ENCODE assay signal across 27 cellular contexts in genomic region chr16:50638816-50639670, GRCh38. TPM values are rescaled to one million over a fixed set of nuclear protein-coding genes. Genes with fewer than 3 reads are reported as not detected.
DNase-seq lines count a peak whose midpoint lies in the region; ATAC-seq and TF ChIP-seq lines count a peak whose summit lies in the region.
"Had no signal": no experiment of that assay in that cellular context is flagged by ENCODE, and none has a peak within 500 bp of the region (broad histone marks: within the 10 kb centered on the region; RNA-seq: fewer than 3 reads in every experiment).

No MANE protein-coding gene starts in this region.

- TF ChIP-seq CTCF in neural crest cell (conservative IDR thresholded peaks at IDR 0.05) = no peak

- DNase-seq in stimulated activated naive CD8-positive, alpha-beta T cell treated with anti-CD3 and anti-CD28 coated beads, Interleukin-15, amount 100 ng/mL, for 72 hours = no peak
- DNase-seq in stimulated activated naive CD8-positive, alpha-beta T cell treated with anti-CD3 and anti-CD28 coated beads, Interleukin-15, Interleukin-2, amounts not matched to agents 100 U/mL and 50 U/mL, for 24 hours = no peak
- DNase-seq in neural crest cell (ENCODE audit: low read depth, low spot score) (no peak), foreskin melanocyte (no peak), NOMO-1 (lab: John Stamatoyannopoulos, UW; ENCODE audit: unreplicated experiment in 2 of 2) (no peak)
- DNase-seq: 8988T; ACHN; BE2C; C1 segment of cervical spinal cord; CD4-positive, alpha-beta memory T cell; CD4-positive, CD25-positive, alpha-beta regulatory T cell; CD8-positive, alpha-beta memory T cell; COR-L47; DMS 273 treated with DMSO at 0.1 percent for 48 hours; DMS153; DMS53; DMS79; DND-41; EL; GDM1 had no signal

- no peak for ATAC-seq in stimulated activated naive CD8-positive, alpha-beta T cell treated with anti-CD3 and anti-CD28 coated beads, Interleukin-15, amount 100 ng/mL, for 72 hours
- no peak for ATAC-seq in stimulated activated naive CD8-positive, alpha-beta T cell treated with anti-CD3 and anti-CD28 coated beads, Interleukin-15, Interleukin-2, amounts not matched to agents 100 U/mL and 50 U/mL, for 24 hours
- ATAC-seq in HG03571 (IDR thresholded peaks at IDR 0.05; ENCODE audit: unreplicated experiment) = no peak
- ATAC-seq: GM12878 had no signal

- H3K9ac ChIP-seq in BLaER1 treated with 17β-estradiol and CSF1 and Interleukin-3, amounts not matched to agents 10 nM and 100 nM = peak overlapping the region in 1 of 11 experiments; percentile 2; a peak in 1 of 22 replicates

- H3K4me1 Mint-ChIP-seq in stimulated activated naive CD8-positive, alpha-beta T cell treated with anti-CD3 and anti-CD28 coated beads, Interleukin-15, amount 100 ng/mL, for 72 hours = peaks cover 4% of the 10 kb centered on the region
- peaks cover 6% of the 10 kb centered on the region for H3K4me1 Mint-ChIP-seq in neural crest cell

- no peaks in the 10 kb centered on the region for H3K9me3 Mint-ChIP-seq in stimulated activated naive CD8-positive, alpha-beta T cell treated with anti-CD3 and anti-CD28 coated beads, Interleukin-15, amount 100 ng/mL, for 72 hours
- H3K9me3 Mint-ChIP-seq in neural crest cell = no peaks in the 10 kb centered on the region
- H3K9me3 Mint-ChIP-seq: CD4-positive, alpha-beta memory T cell; CD4-positive, CD25-positive, alpha-beta regulatory T cell; CD8-positive, alpha-beta memory T cell had no signal

- no peaks in the 10 kb centered on the region; a peak in 1 of 22 replicates for H4K20me1 ChIP-seq in BLaER1 treated with 17β-estradiol and CSF1 and Interleukin-3, amounts not matched to agents 10 nM and 100 nM

- H3K9me3 ChIP-seq in BLaER1 treated with 17β-estradiol and CSF1 and Interleukin-3, amounts not matched to agents 10 nM and 100 nM (replicated peaks in 1 of 11) = no peaks in the 10 kb centered on the region
- H3K9me3 ChIP-seq: BE2C had no signal

- H3K4me3 ChIP-seq in BLaER1 treated with 17β-estradiol and CSF1 and Interleukin-3, amounts not matched to agents 10 nM and 100 nM = no peak overlapping the region
- H3K4me3 ChIP-seq: GM12878 had no signal

- H3K27ac Mint-ChIP-seq in stimulated activated naive CD8-positive, alpha-beta T cell treated with anti-CD3 and anti-CD28 coated beads, Interleukin-15, amount 100 ng/mL, for 72 hours = peak overlapping the region; percentile 80 to 90
- peak overlapping the region; percentile 81 for H3K27ac Mint-ChIP-seq in neural crest cell (ENCODE audit: unreplicated experiment)

- no peaks in the 10 kb centered on the region for H3K36me3 ChIP-seq in BLaER1 treated with 17β-estradiol and CSF1 and Interleukin-3, amounts not matched to agents 10 nM and 100 nM
- H3K36me3 ChIP-seq: BE2C had no signal

- peak overlapping the region in 7 of 11 experiments; percentile 2 to 50 (median 41); a peak in 11 of 22 replicates for H3K4me2 ChIP-seq in BLaER1 treated with 17β-estradiol and CSF1 and Interleukin-3, amounts not matched to agents 10 nM and 100 nM

- peaks cover 0 to 36% (median 19%) of the 10 kb centered on the region in 10 experiments; a peak in 12 of 20 replicates for H3K4me1 ChIP-seq in BLaER1 treated with 17β-estradiol and CSF1 and Interleukin-3, amounts not matched to agents 10 nM and 100 nM
- H3K4me1 ChIP-seq: BE2C had no signal

- no peak overlapping the region for H3K4me3 Mint-ChIP-seq in stimulated activated naive CD8-positive, alpha-beta T cell treated with anti-CD3 and anti-CD28 coated beads, Interleukin-15, amount 100 ng/mL, for 72 hours
- H3K4me3 Mint-ChIP-seq in neural crest cell = no peak overlapping the region
- H3K4me3 Mint-ChIP-seq: CD14-positive monocyte; CD4-positive, alpha-beta memory T cell; CD4-positive, CD25-positive, alpha-beta regulatory T cell; CD8-positive, alpha-beta memory T cell had no signal

- H3K27ac ChIP-seq in BLaER1 treated with 17β-estradiol and CSF1 and Interleukin-3, amounts not matched to agents 10 nM and 100 nM = no peak overlapping the region

- H3K27me3 ChIP-seq in BLaER1 treated with 17β-estradiol and CSF1 and Interleukin-3, amounts not matched to agents 10 nM and 100 nM = no peaks in the 10 kb centered on the region
- H3K27me3 ChIP-seq: BE2C had no signal

- H3K27me3 Mint-ChIP-seq in stimulated activated naive CD8-positive, alpha-beta T cell treated with anti-CD3 and anti-CD28 coated beads, Interleukin-15, amount 100 ng/mL, for 72 hours = no peaks in the 10 kb centered on the region
- H3K27me3 Mint-ChIP-seq in neural crest cell (ENCODE audit: low read depth) = no peaks in the 10 kb centered on the region
- H3K27me3 Mint-ChIP-seq: CD4-positive, alpha-beta memory T cell; CD4-positive, CD25-positive, alpha-beta regulatory T cell had no signal

- peaks cover 5% of the 10 kb centered on the region for H3K36me3 Mint-ChIP-seq in neural crest cell (ENCODE audit: low read depth)
- H3K36me3 Mint-ChIP-seq: CD14-positive monocyte; CD4-positive, alpha-beta memory T cell had no signal

RNA-seq across cellular contexts. Expression of gene SNX20, which starts 42.1 kb away (rescaled TPM):
- total RNA-seq in neural crest cell = not detected in 2 replicates
- total RNA-seq: A673, Daoy, G401 had no signal

RNA-seq across cellular contexts. Expression of gene NOD2, which starts 54.4 kb away (rescaled TPM):
- 0.51 and 0.57 TPM in 2 replicates for total RNA-seq in neural crest cell
- total RNA-seq: A673, G401 had no signal
